ENCODE assay signal across 9 cellular contexts in genomic region chr17:7043195-7043543, GRCh38. TPM values are rescaled to one million over a fixed set of nuclear protein-coding genes. Genes with fewer than 3 reads are reported as not detected.
DNase-seq lines count a peak whose midpoint lies in the region; ATAC-seq and TF ChIP-seq lines count a peak whose summit lies in the region.
"Had no signal": no experiment of that assay in that cellular context is flagged by ENCODE, and none has a peak within 500 bp of the region (broad histone marks: within the 10 kb centered on the region; RNA-seq: fewer than 3 reads in every experiment).

No MANE protein-coding gene starts in this region.

- H3K4me1 Mint-ChIP-seq in IgD-negative memory B cell: peaks cover 20 to 40% (median 34%) of the 10 kb centered on the region in 3 donors
- peaks cover 66% of the 10 kb centered on the region for H3K4me1 Mint-ChIP-seq in stimulated activated naive CD8-positive, alpha-beta T cell treated with anti-CD3 and anti-CD28 coated beads, Interleukin-15, amount 100 ng/mL, for 72 hours

- H3K27me3 Mint-ChIP-seq in IgD-negative memory B cell: peaks cover 5% of the 10 kb centered on the region
- no peaks in the 10 kb centered on the region for H3K27me3 Mint-ChIP-seq in stimulated activated naive CD8-positive, alpha-beta T cell treated with anti-CD3 and anti-CD28 coated beads, Interleukin-15, amount 100 ng/mL, for 72 hours

- intact Hi-C loops in left colon (cut with DNase I, micrococcal nuclease): no loop called here

- no peak for TF ChIP-seq CTCF in brain microvascular endothelial cell (IDR thresholded peaks at IDR 0.05; ENCODE audit: low read depth, low read length, missing control alignments)

- H3K27ac Mint-ChIP-seq in IgD-negative memory B cell: peak overlapping the region in 2 of 3 donors; percentile 55 to 95
- peak overlapping the region; percentile 47 to 94 for H3K27ac Mint-ChIP-seq in stimulated activated naive CD8-positive, alpha-beta T cell treated with anti-CD3 and anti-CD28 coated beads, Interleukin-15, amount 100 ng/mL, for 72 hours

- peak overlapping the region; percentile 77 to 91 (median 90) for H3K4me3 Mint-ChIP-seq in IgD-negative memory B cell
- peak overlapping the region; percentile 90 to 93 for H3K4me3 Mint-ChIP-seq in stimulated activated naive CD8-positive, alpha-beta T cell treated with anti-CD3 and anti-CD28 coated beads, Interleukin-15, amount 100 ng/mL, for 72 hours

- peaks cover 29% of the 10 kb centered on the region for H3K27me3 ChIP-seq in brain microvascular endothelial cell (replicated peaks)

- no peaks in the 10 kb centered on the region for H3K36me3 ChIP-seq in brain microvascular endothelial cell (replicated peaks)

- no peaks in the 10 kb centered on the region for H3K9me3 Mint-ChIP-seq in IgD-negative memory B cell
- no peaks in the 10 kb centered on the region for H3K9me3 Mint-ChIP-seq in stimulated activated naive CD8-positive, alpha-beta T cell treated with anti-CD3 and anti-CD28 coated beads, Interleukin-15, amount 100 ng/mL, for 72 hours

- DNase-seq in brain microvascular endothelial cell (no peak), left colon (no peak), NCI-H82 (lab: John Stamatoyannopoulos, UW) (no peak), T-helper 9 cell (no peak), amniotic stem cell (lab: John Stamatoyannopoulos, UW) (no peak)
- DNase-seq in stimulated activated naive CD8-positive, alpha-beta T cell treated with anti-CD3 and anti-CD28 coated beads, Interleukin-15, amount 100 ng/mL, for 72 hours: no peak

- in situ Hi-C loops in brain microvascular endothelial cell (cut with HindIII; ENCODE audit: low pct_ligation_motif_present, low sequenced_read_pairs): no loop called here

- H3K27ac ChIP-seq in brain microvascular endothelial cell: no peak overlapping the region

- H3K4me3 ChIP-seq in brain microvascular endothelial cell (ENCODE audit: low read depth, low read length): peak overlapping the region; percentile 39

- ATAC-seq in left colon: peak; percentile 22
- ATAC-seq in stimulated activated naive CD8-positive, alpha-beta T cell treated with anti-CD3 and anti-CD28 coated beads, Interleukin-15, amount 100 ng/mL, for 72 hours: peak; percentile 11
- ATAC-seq: HCT116 had no signal

- H3K36me3 Mint-ChIP-seq in IgD-negative memory B cell: peaks cover 1% of the 10 kb centered on the region

RNA-seq across cellular contexts. Expression of gene SLC16A11, which starts 0.7 kb away (rescaled TPM):
- polyA plus RNA-seq in IgD-negative memory B cell: 3.4 TPM
- total RNA-seq in left colon: under 1 TPM; 0.58 to 0.84 TPM
- total RNA-seq: SK-MEL-5 had no signal

RNA-seq across cellular contexts. Expression of gene SLC16A13, which starts 7.4 kb away (rescaled TPM):
- polyA plus RNA-seq in IgD-negative memory B cell: 3.3 TPM
- 10 to 100 TPM in 1 of 2 donors, 1 to 10 TPM in 1; 9.0 to 10.0 TPM for total RNA-seq in left colon

RNA-seq across cellular contexts. Expression of gene BCL6B, which starts 20.3 kb away (rescaled TPM):
- 0.33 TPM for polyA plus RNA-seq in IgD-negative memory B cell
- total RNA-seq in left colon: 1 to 10 TPM; 2.0 to 2.6 TPM
- total RNA-seq: SK-MEL-5 had no signal

RNA-seq across cellular contexts. Expression of gene RNASEK, which starts 30.7 kb away (rescaled TPM):
- polyA plus RNA-seq in IgD-negative memory B cell: 984 TPM
- total RNA-seq in left colon: 100 to 1,000 TPM; 183 to 188 TPM

RNA-seq across cellular contexts. Expression of gene CLEC10A, which starts 36.9 kb away (rescaled TPM):
- polyA plus RNA-seq in IgD-negative memory B cell: not detected
- 1 to 10 TPM; 4.2 to 7.6 TPM for total RNA-seq in left colon
- total RNA-seq: SK-MEL-5 had no signal
